ENCODE assay signal across 27 cellular contexts in genomic region chr3:164984947-164985346, GRCh38.
"Had no signal": no experiment of that assay in that cellular context is flagged by ENCODE, and none has a peak within 500 bp of the region (broad histone marks: within the 10 kb centered on the region; RNA-seq: fewer than 3 reads in every experiment).

No MANE protein-coding gene starts in this region.

- H3K4me1 Mint-ChIP-seq: naive thymus-derived CD8-positive, alpha-beta T cell; nephron; neural progenitor cell; stimulated activated effector memory CD8-positive, alpha-beta T cell treated with anti-CD3 and anti-CD28 coated beads, Interleukin-12 subunit alpha, Interleukin-12 subunit beta, amount 100 ng/mL, for 72 hours; stimulated activated naive B cell treated with anti-CD40 and anti-IgM and Interleukin-4, amounts not matched to agents 10 μg/mL and 1 μg/mL and 100 μg/mL, for 72 hours had no signal

- H3K27ac Mint-ChIP-seq: naive thymus-derived CD8-positive, alpha-beta T cell; nephron; neural progenitor cell; progenitor cell of endocrine pancreas; stimulated activated effector memory CD8-positive, alpha-beta T cell treated with anti-CD3 and anti-CD28 coated beads, Interleukin-12 subunit alpha, Interleukin-12 subunit beta, amount 100 ng/mL, for 72 hours; stimulated activated naive B cell treated with anti-CD40 and anti-IgM and Interleukin-4, amounts not matched to agents 10 μg/mL and 1 μg/mL and 100 μg/mL, for 72 hours; stimulated activated naive CD8-positive, alpha-beta T cell treated with anti-CD3 and anti-CD28 coated beads, Interleukin-15, Interleukin-2, amounts not matched to agents 100 ng/mL and 50 ng/mL, for 24 hours had no signal

- H3K4me3 ChIP-seq: neural progenitor cell, ovary, psoas muscle, skin epidermis, stomach, thoracic aorta, thyroid gland, tibial nerve, upper lobe of left lung, vagina had no signal

- H2AFZ ChIP-seq: neural progenitor cell, parathyroid adenoma had no signal

- H3K27me3 Mint-ChIP-seq: naive thymus-derived CD8-positive, alpha-beta T cell; progenitor cell of endocrine pancreas; stimulated activated naive B cell treated with anti-CD40 and anti-IgM and Interleukin-4, amounts not matched to agents 10 μg/mL and 1 μg/mL and 100 μg/mL, for 72 hours; stimulated activated naive CD8-positive, alpha-beta T cell treated with anti-CD3 and anti-CD28 coated beads, Interleukin-15, Interleukin-2, amounts not matched to agents 100 ng/mL and 50 ng/mL, for 24 hours had no signal

- H3K4me1 ChIP-seq: neural progenitor cell, parathyroid adenoma, psoas muscle, stomach, thyroid gland, tibial nerve, upper lobe of left lung, vagina had no signal

- H3K27me3 ChIP-seq: neural progenitor cell, ovary, stomach, thyroid gland, tibial nerve, upper lobe of left lung, vagina had no signal

- H3K27ac ChIP-seq: neural progenitor cell, ovary, parathyroid adenoma, psoas muscle, skin epidermis, stomach, thoracic aorta, thyroid gland, tibial nerve, upper lobe of left lung, vagina had no signal

- H3K36me3 ChIP-seq: neural progenitor cell, ovary, stomach, thoracic aorta, thyroid gland, tibial nerve, upper lobe of left lung, vagina had no signal

- H3K9me3 ChIP-seq: ovary, psoas muscle, stomach, thoracic aorta, thyroid gland, tibial nerve, upper lobe of left lung, vagina had no signal

- ATAC-seq: naive thymus-derived CD8-positive, alpha-beta T cell; psoas muscle; right cardiac atrium; sciatic nerve; stimulated activated effector memory CD8-positive, alpha-beta T cell treated with anti-CD3 and anti-CD28 coated beads, Interleukin-12 subunit alpha, Interleukin-12 subunit beta, amount 100 ng/mL, for 72 hours; stimulated activated naive B cell treated with anti-CD40 and anti-IgM and Interleukin-4, amounts not matched to agents 10 μg/mL and 1 μg/mL and 100 μg/mL, for 72 hours had no signal

- DNase-seq: naive thymus-derived CD8-positive, alpha-beta T cell; occipital lobe; ovary; posterior cingulate gyrus; psoas muscle; right cardiac atrium; stimulated activated CD4-positive, alpha-beta T cell treated with anti-CD3 and anti-CD28 coated beads, Interleukin-15, amount 100 ng/mL, for 24 hours; stimulated activated CD4-positive, alpha-beta T cell treated with anti-CD3 and anti-CD28 coated beads, Interleukin-2, amount 100 ng/mL, for 24 hours; stimulated activated CD4-positive, alpha-beta T cell treated with anti-CD3 and anti-CD28 coated beads, Interleukin-2, amount 100 ng/mL, for 48 hours; stimulated activated CD4-positive, alpha-beta T cell treated with anti-CD3 and anti-CD28 coated beads, Interleukin-4, amount 100 ng/mL, for 24 hours; stimulated activated naive B cell treated with anti-CD40 and anti-IgM and Interleukin-4, amounts not matched to agents 10 μg/mL and 1 μg/mL and 100 μg/mL, for 72 hours; stimulated activated naive CD4-positive, alpha-beta T cell treated with Interleukin-2 at 50 U/mL for 16 hours; stomach; thyroid gland; trophoblast cell; upper lobe of left lung had no signal

- H3K36me3 Mint-ChIP-seq: naive thymus-derived CD8-positive, alpha-beta T cell; neural progenitor cell; stimulated activated effector memory CD8-positive, alpha-beta T cell treated with anti-CD3 and anti-CD28 coated beads, Interleukin-12 subunit alpha, Interleukin-12 subunit beta, amount 100 ng/mL, for 72 hours; stimulated activated naive B cell treated with anti-CD40 and anti-IgM and Interleukin-4, amounts not matched to agents 10 μg/mL and 1 μg/mL and 100 μg/mL, for 72 hours had no signal

- H3K9me3 Mint-ChIP-seq: nephron; neural progenitor cell; stimulated activated naive B cell treated with anti-CD40 and anti-IgM and Interleukin-4, amounts not matched to agents 10 μg/mL and 1 μg/mL and 100 μg/mL, for 72 hours; stimulated activated naive CD8-positive, alpha-beta T cell treated with anti-CD3 and anti-CD28 coated beads, Interleukin-15, Interleukin-2, amounts not matched to agents 100 ng/mL and 50 ng/mL, for 24 hours had no signal

- H3K4me3 Mint-ChIP-seq: naive thymus-derived CD8-positive, alpha-beta T cell; nephron; neural progenitor cell; stimulated activated effector memory CD8-positive, alpha-beta T cell treated with anti-CD3 and anti-CD28 coated beads, Interleukin-12 subunit alpha, Interleukin-12 subunit beta, amount 100 ng/mL, for 72 hours; stimulated activated naive B cell treated with anti-CD40 and anti-IgM and Interleukin-4, amounts not matched to agents 10 μg/mL and 1 μg/mL and 100 μg/mL, for 72 hours; stimulated activated naive CD8-positive, alpha-beta T cell treated with anti-CD3 and anti-CD28 coated beads, Interleukin-15, Interleukin-2, amounts not matched to agents 100 ng/mL and 50 ng/mL, for 24 hours had no signal

- H3K9ac ChIP-seq: neural progenitor cell, parathyroid adenoma had no signal

- H3K4me2 ChIP-seq: neural progenitor cell had no signal

- H3K79me2 ChIP-seq: parathyroid adenoma had no signal
